Comparison of ENCODE assay signal across 1 cellular context in the genomic region with DNA sequence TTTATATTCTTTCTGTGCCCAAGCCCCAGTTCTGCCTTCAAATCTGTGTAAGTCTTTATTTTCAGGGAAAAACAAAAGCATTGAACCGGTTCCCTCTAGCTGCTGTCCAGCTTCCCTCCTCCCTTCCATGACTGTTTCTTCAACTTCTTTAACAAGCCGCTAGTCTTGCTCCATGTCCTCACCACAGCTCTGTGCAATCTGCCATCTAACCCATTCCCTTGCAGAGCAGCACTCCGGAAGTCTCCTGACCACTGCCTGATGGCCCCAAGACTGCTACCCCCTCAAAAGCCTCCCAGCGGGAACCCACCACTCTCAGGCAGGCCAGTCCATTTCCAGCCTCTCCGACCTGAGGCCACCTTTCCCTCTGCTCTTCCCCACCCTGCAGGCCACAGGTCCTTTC.
TF ChIP-seq lines count a peak whose summit lies in the region.

No MANE protein-coding gene starts in this region.

TF ChIP-seq in IMR-90, 13 proteins besides CTCF, POLR2A, EP300 and RAD21 (continued from another document):
- TF ChIP-seq FOS (IDR thresholded peaks at IDR 0.05; ENCODE audit: low read depth, low read length): no peak
- TF ChIP-seq BHLHE40 (IDR thresholded peaks at IDR 0.05; ENCODE audit: low read depth, low read length): no peak
- TF ChIP-seq NFE2L2 (IDR thresholded peaks at IDR 0.05; ENCODE audit: low read depth, low read length): no peak
- TF ChIP-seq MXI1 (IDR thresholded peaks at IDR 0.05; ENCODE audit: borderline replicate concordance, low read depth, low read length): no peak
- TF ChIP-seq, protein P1, sequence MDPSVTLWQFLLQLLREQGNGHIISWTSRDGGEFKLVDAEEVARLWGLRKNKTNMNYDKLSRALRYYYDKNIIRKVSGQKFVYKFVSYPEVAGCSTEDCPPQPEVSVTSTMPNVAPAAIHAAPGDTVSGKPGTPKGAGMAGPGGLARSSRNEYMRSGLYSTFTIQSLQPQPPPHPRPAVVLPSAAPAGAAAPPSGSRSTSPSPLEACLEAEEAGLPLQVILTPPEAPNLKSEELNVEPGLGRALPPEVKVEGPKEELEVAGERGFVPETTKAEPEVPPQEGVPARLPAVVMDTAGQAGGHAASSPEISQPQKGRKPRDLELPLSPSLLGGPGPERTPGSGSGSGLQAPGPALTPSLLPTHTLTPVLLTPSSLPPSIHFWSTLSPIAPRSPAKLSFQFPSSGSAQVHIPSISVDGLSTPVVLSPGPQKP (IDR thresholded peaks at IDR 0.05; ENCODE audit: borderline replicate concordance, low read depth, low read length): no peak
TF ChIP-seq in IMR-90: peak in this region for 0.
